Comparison of ENCODE assay signal across 24 cellular contexts in the genomic region with DNA sequence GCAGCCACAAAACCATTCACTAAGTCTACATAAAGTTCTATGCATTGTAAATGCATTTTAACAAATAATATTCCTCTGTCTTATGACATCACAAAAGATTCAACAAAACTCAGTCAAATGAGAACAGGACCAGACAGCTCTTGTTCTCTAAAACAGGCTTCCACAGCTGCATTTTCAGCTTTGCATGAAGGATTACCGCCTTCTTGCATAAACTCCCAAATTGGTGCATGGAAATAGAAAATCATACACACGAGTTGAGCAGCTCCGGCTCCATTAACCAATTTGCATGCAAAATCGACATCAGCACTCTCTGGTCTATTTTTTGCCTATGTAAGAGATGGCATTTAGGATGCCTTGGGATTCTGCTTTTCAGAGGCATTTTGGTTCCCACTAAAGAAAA.
"Had no signal": no experiment of that assay in that cellular context is flagged by ENCODE, and none has a peak within 500 bp of the region (broad histone marks: within the 10 kb centered on the region; RNA-seq: fewer than 3 reads in every experiment).

No MANE protein-coding gene starts in this region.

- H3K4me3 Mint-ChIP-seq: activated CD4-positive, alpha-beta memory T cell treated with anti-CD3 and anti-CD28 coated beads, Interleukin-2, amount 10 ng/mL, durations not matched to agents 7 days and 5 days; activated CD4-positive, alpha-beta T cell treated with anti-CD3 and anti-CD28 coated beads, Interleukin-2, amount 10 ng/mL, durations not matched to agents 24 days and 14 days; activated naive CD4-positive, alpha-beta T cell treated with anti-CD3 and anti-CD28 coated beads, Interleukin-2, amount 50 U/mL, for 24 hours; activated T-helper 1 cell treated with anti-CD3 and anti-CD28 coated beads, Interleukin-12 subunit alpha, Interleukin-12 subunit beta, Interleukin-2, Interleukin-4 antibody, amounts not matched to agents 30 ng/mL and 10 ng/mL and 1 ng/mL, durations not matched to agents 14 hours and 24 hours and 36 hours; central memory CD8-positive, alpha-beta T cell; natural killer cell treated with Interleukin-12 subunit alpha and Interleukin-12 subunit beta and Interleukin-15 and Interleukin-18, amount 100 ng/mL, for 72 hours; stimulated activated memory B cell treated with anti-CD40 and anti-IgM and Interleukin-4, amounts not matched to agents 10 μg/mL and 1 μg/mL and 100 μg/mL, for 72 hours; T-helper 2 cell treated with Interferon-gamma antibody and Interleukin-4, amounts not matched to agents 5 μg/mL and 100 μg/mL, for 36 hours had no signal

- H3K27ac ChIP-seq: adrenal gland, breast epithelium, neutrophil, pancreas, psoas muscle, right atrium auricular region, upper lobe of right lung, VCaP had no signal

- H3K4me1 ChIP-seq: breast epithelium, pancreas had no signal

- H3K9me3 ChIP-seq: adrenal gland, breast epithelium, neutrophil, pancreas, psoas muscle, right atrium auricular region, upper lobe of right lung had no signal

- H3K4me3 ChIP-seq: adrenal gland, breast epithelium, pancreas, psoas muscle, right atrium auricular region, upper lobe of right lung had no signal

- H3K27ac Mint-ChIP-seq: activated CD4-positive, alpha-beta memory T cell treated with anti-CD3 and anti-CD28 coated beads, Interleukin-2, amount 10 ng/mL, durations not matched to agents 7 days and 5 days; activated CD4-positive, alpha-beta T cell treated with anti-CD3 and anti-CD28 coated beads, Interleukin-2, amount 10 ng/mL, durations not matched to agents 24 days and 14 days; activated naive CD4-positive, alpha-beta T cell treated with anti-CD3 and anti-CD28 coated beads, Interleukin-2, amount 50 U/mL, for 24 hours; activated T-helper 1 cell treated with anti-CD3 and anti-CD28 coated beads, Interleukin-12 subunit alpha, Interleukin-12 subunit beta, Interleukin-2, Interleukin-4 antibody, amounts not matched to agents 30 ng/mL and 10 ng/mL and 1 ng/mL, durations not matched to agents 14 hours and 24 hours and 36 hours; stimulated activated memory B cell treated with anti-CD40 and anti-IgM and Interleukin-4, amounts not matched to agents 10 μg/mL and 1 μg/mL and 100 μg/mL, for 72 hours; T-helper 2 cell treated with Interferon-gamma antibody and Interleukin-4, amounts not matched to agents 5 μg/mL and 100 μg/mL, for 36 hours had no signal

- H3K27me3 Mint-ChIP-seq: activated CD4-positive, alpha-beta memory T cell treated with anti-CD3 and anti-CD28 coated beads, Interleukin-2, amount 10 ng/mL, durations not matched to agents 7 days and 5 days; activated CD4-positive, alpha-beta T cell treated with anti-CD3 and anti-CD28 coated beads, Interleukin-2, amount 10 ng/mL, durations not matched to agents 24 days and 14 days; activated naive CD4-positive, alpha-beta T cell treated with anti-CD3 and anti-CD28 coated beads, Interleukin-2, amount 50 U/mL, for 24 hours; central memory CD8-positive, alpha-beta T cell; natural killer cell treated with Interleukin-12 subunit alpha and Interleukin-12 subunit beta and Interleukin-15 and Interleukin-18, amount 100 ng/mL, for 72 hours had no signal

- H3K9me3 Mint-ChIP-seq: activated CD4-positive, alpha-beta memory T cell treated with anti-CD3 and anti-CD28 coated beads, Interleukin-2, amount 10 ng/mL, durations not matched to agents 7 days and 5 days; activated CD4-positive, alpha-beta T cell treated with anti-CD3 and anti-CD28 coated beads, Interleukin-2, amount 10 ng/mL, durations not matched to agents 24 days and 14 days; activated naive CD4-positive, alpha-beta T cell treated with anti-CD3 and anti-CD28 coated beads, Interleukin-2, amount 50 U/mL, for 24 hours; activated T-helper 1 cell treated with anti-CD3 and anti-CD28 coated beads, Interleukin-12 subunit alpha, Interleukin-12 subunit beta, Interleukin-2, Interleukin-4 antibody, amounts not matched to agents 30 ng/mL and 10 ng/mL and 1 ng/mL, durations not matched to agents 14 hours and 24 hours and 36 hours; central memory CD8-positive, alpha-beta T cell; natural killer cell treated with Interleukin-12 subunit alpha and Interleukin-12 subunit beta and Interleukin-15 and Interleukin-18, amount 100 ng/mL, for 72 hours; T-helper 2 cell treated with Interferon-gamma antibody and Interleukin-4, amounts not matched to agents 5 μg/mL and 100 μg/mL, for 36 hours had no signal

- H3K27me3 ChIP-seq: adrenal gland, breast epithelium, neutrophil, pancreas, right atrium auricular region, upper lobe of right lung had no signal

- DNase-seq: activated CD4-positive, alpha-beta memory T cell treated with anti-CD3 and anti-CD28 coated beads, Interleukin-2, amount 10 ng/mL, durations not matched to agents 7 days and 5 days; activated CD4-positive, alpha-beta T cell treated with anti-CD3 and anti-CD28 coated beads, Interleukin-2, amount 10 ng/mL, durations not matched to agents 24 days and 14 days; activated gamma-delta T cell treated with Interleukin-2 at 50 U/mL for 16 hours; adrenal gland; effector memory CD4-positive, alpha-beta T cell; foreskin melanocyte; head of caudate nucleus; hypothalamus; left ventricle myocardium superior; pancreas; psoas muscle; stimulated activated CD4-positive, alpha-beta T cell treated with anti-CD3 and anti-CD28 coated beads, Interleukin-1b, Interleukin-23, amount 100 ng/mL, for 48 hours; upper lobe of right lung had no signal

- H3K36me3 ChIP-seq: adrenal gland, breast epithelium, neutrophil, pancreas, right atrium auricular region, upper lobe of right lung had no signal

- ATAC-seq: activated CD4-positive, CD25-positive, alpha-beta regulatory T cell treated with anti-CD3 and anti-CD28 coated beads, Interleukin-2, amount 50 U/mL, for 24 hours; left ventricle myocardium superior; natural killer cell treated with Interleukin-12 subunit alpha and Interleukin-12 subunit beta and Interleukin-15 and Interleukin-18, amount 100 ng/mL, for 72 hours; pancreas; psoas muscle; stimulated activated memory B cell treated with anti-CD40 and anti-IgM and Interleukin-4, amounts not matched to agents 10 μg/mL and 1 μg/mL and 100 μg/mL, for 72 hours; upper lobe of right lung had no signal
